Comparison of ENCODE assay signal across 1 cellular context in the genomic region with DNA sequence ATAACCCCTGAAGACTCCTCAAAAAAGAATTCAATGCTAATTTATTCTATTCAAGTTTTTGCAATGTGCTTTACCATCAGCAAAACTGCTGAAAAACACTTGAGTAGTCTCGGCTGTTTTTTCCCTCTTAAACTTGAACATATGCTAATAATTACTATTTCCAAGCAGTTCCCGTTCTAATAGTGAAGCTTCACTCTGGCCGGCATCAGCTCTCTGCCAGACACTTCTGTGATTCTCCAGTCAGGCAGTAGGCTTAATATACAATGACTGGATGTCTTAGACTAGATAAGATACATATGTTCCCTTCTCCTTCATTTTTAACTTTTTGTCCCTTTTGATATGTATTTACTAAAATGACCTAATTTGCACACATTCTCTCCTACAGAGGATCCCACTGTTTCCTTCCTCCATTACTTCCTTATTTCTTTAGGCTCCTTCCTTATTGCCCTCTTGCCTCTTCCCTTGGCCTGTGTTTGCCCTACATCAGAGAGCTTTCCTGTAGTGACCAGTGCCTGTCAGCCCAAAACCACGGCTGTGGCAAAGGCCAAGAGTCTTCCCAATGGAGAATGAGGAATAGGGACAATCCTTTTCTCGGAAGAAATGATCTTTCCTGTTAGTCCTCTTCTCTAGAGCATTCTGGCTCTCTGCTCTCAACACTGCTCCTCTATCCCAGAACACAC.
TF ChIP-seq lines count a peak whose summit lies in the region.

No MANE protein-coding gene starts in this region.

TF ChIP-seq in H1, 55 proteins besides CTCF, POLR2A, EP300 and RAD21:
- TF ChIP-seq BACH1 (IDR thresholded peaks at IDR 0.05; ENCODE audit: low read length) (no peak), HDAC2 (IDR thresholded peaks at IDR 0.05; ENCODE audit: borderline replicate concordance in 1 of 2, low read depth in 2 of 2, low read length in 2 of 2) (no peak), TEAD4 (IDR thresholded peaks at IDR 0.05; ENCODE audit: low read depth, low read length) (no peak), JUND (IDR thresholded peaks at IDR 0.05; ENCODE audit: low read length) (no peak), ASH2L (IDR thresholded peaks at IDR 0.05; ENCODE audit: low read length) (no peak), SP2 (IDR thresholded peaks at IDR 0.05; ENCODE audit: low read length) (no peak)
- TF ChIP-seq, protein P1, sequence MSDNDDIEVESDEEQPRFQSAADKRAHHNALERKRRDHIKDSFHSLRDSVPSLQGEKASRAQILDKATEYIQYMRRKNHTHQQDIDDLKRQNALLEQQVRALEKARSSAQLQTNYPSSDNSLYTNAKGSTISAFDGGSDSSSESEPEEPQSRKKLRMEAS (IDR thresholded peaks at IDR 0.05), result no peak
- TF ChIP-seq, protein P2, sequence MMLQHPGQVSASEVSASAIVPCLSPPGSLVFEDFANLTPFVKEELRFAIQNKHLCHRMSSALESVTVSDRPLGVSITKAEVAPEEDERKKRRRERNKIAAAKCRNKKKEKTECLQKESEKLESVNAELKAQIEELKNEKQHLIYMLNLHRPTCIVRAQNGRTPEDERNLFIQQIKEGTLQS (IDR thresholded peaks at IDR 0.05; ENCODE audit: insufficient read depth, low read depth, low read length), result no peak
